In the genomic region with DNA sequence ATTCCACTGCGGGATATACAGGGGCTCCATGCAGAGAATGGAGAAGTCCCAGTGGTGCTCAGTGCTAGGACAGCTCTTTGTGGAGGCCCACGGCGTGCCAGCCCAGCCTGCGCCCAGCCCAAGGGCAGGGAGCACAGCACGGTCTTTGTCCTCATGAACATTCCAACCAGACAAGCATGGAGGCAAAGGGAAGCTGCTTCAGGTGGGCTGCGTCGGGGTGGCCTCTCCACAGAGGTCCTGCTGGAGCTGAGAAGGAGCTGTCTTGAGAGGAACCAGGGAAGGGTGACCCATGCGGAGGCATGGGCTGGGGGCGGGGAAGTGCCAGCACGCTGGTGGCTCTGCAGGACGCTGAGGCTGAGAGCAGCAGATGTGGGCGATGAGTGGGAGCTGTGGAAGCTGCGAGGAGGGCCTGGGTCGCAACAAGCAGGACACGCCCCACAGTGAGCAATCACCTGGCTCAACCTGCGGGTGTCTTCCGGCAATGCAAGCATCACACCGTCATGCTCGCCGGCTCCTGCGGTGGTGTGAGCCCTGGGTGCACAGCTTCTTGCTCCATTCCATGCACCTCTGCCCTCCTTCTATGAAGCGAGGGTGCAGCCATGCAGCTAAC, we compare ENCODE assay signal across 24 cellular contexts. TPM values are rescaled to one million over a fixed set of nuclear protein-coding genes. Genes with fewer than 3 reads are reported as not detected.
"Had no signal": no experiment of that assay in that cellular context is flagged by ENCODE, and none has a peak within 500 bp of the region (broad histone marks: within the 10 kb centered on the region; RNA-seq: fewer than 3 reads in every experiment).

No MANE protein-coding gene starts in this region.

- H3K4me3 ChIP-seq: heart right ventricle, lower lobe of right lung had no signal

- H3K36me3 ChIP-seq: heart right ventricle, lower lobe of right lung had no signal

- FAIRE-seq: TTC549 had no signal

- H3K9me3 ChIP-seq: heart right ventricle, lower lobe of right lung had no signal

- H3K27me3 ChIP-seq: heart right ventricle had no signal

- H3K27ac ChIP-seq: epithelial cell of prostate, heart right ventricle, lower lobe of right lung had no signal

- ATAC-seq: activated T-cell treated with anti-CD3 and anti-CD28 coated beads, Interleukin-2, amount 50 U/mL, for 4 hours; heart right ventricle; left colon; lower lobe of right lung had no signal

- DNase-seq: activated CD8-positive, alpha-beta memory T cell treated with anti-CD3 and anti-CD28 coated beads for 24 hours; activated CD8-positive, alpha-beta memory T cell treated with anti-CD3 and anti-CD28 coated beads, Interleukin-2, amount 50 U/mL, for 48 hours; activated naive CD4-positive, alpha-beta T cell treated with anti-CD3 and anti-CD28 coated beads, Interleukin-2, amount 10 ng/mL, durations not matched to agents 7 days and 5 days; activated T-cell treated with anti-CD3 and anti-CD28 coated beads, Interleukin-2, amount 50 U/mL, for 4 hours; amygdala; foreskin fibroblast; heart right ventricle; islet precursor cell; lower lobe of right lung; naive B cell; occipital lobe; retina; stimulated activated CD4-positive, alpha-beta T cell treated with anti-CD3 and anti-CD28 coated beads, Interleukin-12 subunit alpha, Interleukin-12 subunit beta, amount 100 ng/mL, for 4 hours; stimulated activated CD4-positive, alpha-beta T cell treated with anti-CD3 and anti-CD28 coated beads, Interleukin-4, amount 100 ng/mL, for 4 hours; stimulated activated naive CD8-positive, alpha-beta T cell treated with anti-CD3 and anti-CD28 coated beads, Interleukin-15, Interleukin-2, amounts not matched to agents 100 U/mL and 50 U/mL, for 24 hours; T-helper 1 cell had no signal

RNA-seq across cellular contexts. Expression of gene CFAP100, which starts 23.5 kb away (rescaled TPM):
- total RNA-seq: activated T-cell treated with anti-CD3 and anti-CD28 coated beads, Interleukin-2, amount 50 U/mL, for 4 hours; fibroblast of lung; heart right ventricle; left colon; mesenteric fat pad; subcutaneous adipose tissue; ureter had no signal
- polyA plus RNA-seq: fibroblast of lung, heart right ventricle, neural cell had no signal
